12 cellular contexts compared by ENCODE assay signal in genomic region chr4:143404555-143404954, GRCh38.
DNase-seq lines count a peak whose midpoint lies in the region; ATAC-seq lines count a peak whose summit lies in the region.
"Had no signal": no experiment of that assay in that cellular context is flagged by ENCODE, and none has a peak within 500 bp of the region (broad histone marks: within the 10 kb centered on the region; RNA-seq: fewer than 3 reads in every experiment).

No MANE protein-coding gene starts in this region.

- H3K36me3 ChIP-seq in BLaER1 treated with 17β-estradiol and CSF1 and Interleukin-3, amounts not matched to agents 10 nM and 100 nM = peaks cover 0 to 23% (median 7%) of the 10 kb centered on the region in 11 experiments; a peak in 6 of 22 replicates
- H3K36me3 ChIP-seq: vagina had no signal

- H4K20me1 ChIP-seq in BLaER1 treated with 17β-estradiol and CSF1 and Interleukin-3, amounts not matched to agents 10 nM and 100 nM = no peaks in the 10 kb centered on the region

- H3K9me3 ChIP-seq in BLaER1 treated with 17β-estradiol and CSF1 and Interleukin-3, amounts not matched to agents 10 nM and 100 nM (replicated peaks in 1 of 11) = no peaks in the 10 kb centered on the region; a peak in 1 of 22 replicates
- H3K9me3 ChIP-seq: vagina had no signal

- intact Hi-C loops in sciatic nerve (cut with DNase I) = no loop called here

- peak overlapping the region; percentile 52 to 83 (median 77) for H3K9ac ChIP-seq in BLaER1 treated with 17β-estradiol and CSF1 and Interleukin-3, amounts not matched to agents 10 nM and 100 nM

- ATAC-seq in GM19397 (IDR thresholded peaks at IDR 0.05; ENCODE audit: unreplicated experiment) (peak; percentile 92), HG02981 (IDR thresholded peaks at IDR 0.05; ENCODE audit: unreplicated experiment) (peak; percentile 90), sciatic nerve (no peak)
- no peak for ATAC-seq in activated CD4-positive, CD25-positive, alpha-beta regulatory T cell treated with anti-CD3 and anti-CD28 coated beads, Interleukin-2, amount 50 U/mL, for 24 hours

- H3K27me3 ChIP-seq in BLaER1 treated with 17β-estradiol and CSF1 and Interleukin-3, amounts not matched to agents 10 nM and 100 nM = no peaks in the 10 kb centered on the region
- H3K27me3 ChIP-seq: vagina had no signal

- H3K27ac ChIP-seq in BLaER1 treated with 17β-estradiol and CSF1 and Interleukin-3, amounts not matched to agents 10 nM and 100 nM = peak overlapping the region; percentile 69 to 96 (median 92); a peak in 21 of 22 replicates
- H3K27ac ChIP-seq: vagina had no signal

- peak overlapping the region; percentile 77 to 98 (median 88) for H3K4me2 ChIP-seq in BLaER1 treated with 17β-estradiol and CSF1 and Interleukin-3, amounts not matched to agents 10 nM and 100 nM

- peak; percentile 30 for DNase-seq in RPMI7951 (ENCODE audit: low read depth)
- no peak for DNase-seq in sciatic nerve (ENCODE audit: low spot score)
- DNase-seq in dermis blood vessel endothelial cell = no peak
- no peak for DNase-seq in NCI-H2107 (lab: John Stamatoyannopoulos, UW)
- DNase-seq: activated naive CD4-positive, alpha-beta T cell treated with Interleukin-2 at 50 U/mL for 16 hours; mammary epithelial cell; NCI-H1417 had no signal

- H3K4me1 ChIP-seq in BLaER1 treated with 17β-estradiol and CSF1 and Interleukin-3, amounts not matched to agents 10 nM and 100 nM = peaks cover 83 to 100% (median 97%) of the 10 kb centered on the region in 10 experiments

- H3K4me3 ChIP-seq in BLaER1 treated with 17β-estradiol and CSF1 and Interleukin-3, amounts not matched to agents 10 nM and 100 nM = peak overlapping the region; percentile 26 to 51 (median 42); a peak in 17 of 20 replicates
- H3K4me3 ChIP-seq: vagina had no signal

Comparison
In these comparisons a context has a peak if more than half of its experiments do, and no peak if none do; other contexts are left out.
1. ATAC-seq: peak in GM19397 (single experiment) and HG02981 (single experiment); none in sciatic nerve (single experiment) and activated CD4-positive, CD25-positive, alpha-beta regulatory T cell treated with anti-CD3 and anti-CD28 coated beads, Interleukin-2, amount 50 U/mL, for 24 hours (0 of 2).